In the genomic region with DNA sequence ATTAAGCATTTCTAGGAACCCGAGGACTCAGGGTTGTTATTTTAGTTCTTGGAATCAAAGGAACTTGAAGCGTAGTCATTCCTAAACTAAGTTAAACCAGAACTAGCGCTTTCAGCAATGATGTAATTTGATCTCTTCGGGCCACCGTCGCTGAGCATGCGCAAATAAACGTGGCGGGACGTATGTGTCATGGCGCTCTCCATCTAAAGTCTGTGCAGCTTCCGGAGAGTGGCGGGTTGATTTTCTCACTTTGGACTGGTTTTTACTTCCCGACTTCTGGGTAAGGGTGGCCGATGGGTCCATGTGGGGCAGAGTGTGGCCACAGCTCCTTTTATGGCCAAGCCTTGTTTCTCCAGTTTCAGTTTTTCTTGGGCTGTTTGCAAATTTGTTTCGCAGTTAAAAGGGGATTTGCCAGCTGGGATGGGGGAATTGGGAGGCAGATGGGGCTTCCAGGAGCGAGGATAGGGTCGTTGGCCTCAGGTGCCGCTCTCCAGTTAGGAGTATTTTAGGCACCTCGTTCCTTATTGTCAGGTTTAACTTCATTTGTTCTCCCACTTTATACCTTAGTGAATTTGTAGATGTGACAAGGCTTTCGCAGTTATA, we compare ENCODE assay signal across 8 cellular contexts. TPM values are rescaled to one million over a fixed set of nuclear protein-coding genes. Genes with fewer than 3 reads are reported as not detected.
DNase-seq lines count a peak whose midpoint lies in the region; ATAC-seq and TF ChIP-seq lines count a peak whose summit lies in the region.

A gene (plus strand): TSS at position 163 of the 603 bp plus-strand sequence. CDS start 11,894 bp downstream, outside the sequence.

- peaks cover 21% of the 10 kb centered on the region for H3K36me3 Mint-ChIP-seq in activated naive CD8-positive, alpha-beta T cell treated with anti-CD3 and anti-CD28 coated beads, Interleukin-2, amount 50 U/mL, for 24 hours (ENCODE audit: low read depth)
- peaks cover 5% of the 10 kb centered on the region for H3K36me3 Mint-ChIP-seq in type B pancreatic cell

- peak within 1 kb of the TSS; percentile 55 to 90 (median 74) for H3K27ac ChIP-seq in heart left ventricle

- peak within 1 kb of the TSS; percentile 89 for H3K4me3 ChIP-seq in GM12865 (ENCODE audit: low read depth, low read length)
- H3K4me3 ChIP-seq in heart left ventricle = peak within 1 kb of the TSS; percentile 53 to 84 (median 73)

- H3K4me3 Mint-ChIP-seq in activated naive CD8-positive, alpha-beta T cell treated with anti-CD3 and anti-CD28 coated beads, Interleukin-2, amount 50 U/mL, for 24 hours = peak within 1 kb of the TSS; percentile 98
- H3K4me3 Mint-ChIP-seq in type B pancreatic cell = peak within 1 kb of the TSS; percentile 99

- WGBS in heart left ventricle, 4 donors = 0 to 1% (median 1%) methylated on average over 21 of the region's 21 CpGs

- no peaks in the 10 kb centered on the region for H3K27me3 ChIP-seq in heart left ventricle

- H3K4me1 Mint-ChIP-seq in activated naive CD8-positive, alpha-beta T cell treated with anti-CD3 and anti-CD28 coated beads, Interleukin-2, amount 50 U/mL, for 24 hours = peaks cover 42% of the 10 kb centered on the region
- peaks cover 22% of the 10 kb centered on the region for H3K4me1 Mint-ChIP-seq in type B pancreatic cell (ENCODE audit: unreplicated experiment)

- H3K4me1 ChIP-seq in heart left ventricle = peaks cover 0 to 16% (median 6%) of the 10 kb centered on the region in 12 donors

- ATAC-seq in HG02763 (IDR thresholded peaks at IDR 0.05; ENCODE audit: unreplicated experiment) (peak; percentile 81), heart left ventricle (peak; percentile 68 to 97 (median 96))
- peak; percentile 83 for ATAC-seq in activated naive CD8-positive, alpha-beta T cell treated with anti-CD3 and anti-CD28 coated beads, Interleukin-2, amount 50 U/mL, for 24 hours

- H3K36me3 ChIP-seq in heart left ventricle = peaks cover 0 to 15% (median 5%) of the 10 kb centered on the region in 9 donors

- intact Hi-C loops in heart left ventricle (cut with DNase I) = loop anchor here in 4 of 10 donors (2.0 to 10.0 kb wide), 3 partner anchors 132 to 440 kb away; a partner anchor contains a TSS

- H3K9me3 Mint-ChIP-seq in activated naive CD8-positive, alpha-beta T cell treated with anti-CD3 and anti-CD28 coated beads, Interleukin-2, amount 50 U/mL, for 24 hours = no peaks in the 10 kb centered on the region
- no peaks in the 10 kb centered on the region for H3K9me3 Mint-ChIP-seq in type B pancreatic cell

- H3K27me3 Mint-ChIP-seq in activated naive CD8-positive, alpha-beta T cell treated with anti-CD3 and anti-CD28 coated beads, Interleukin-2, amount 50 U/mL, for 24 hours = peaks cover 3% of the 10 kb centered on the region
- H3K27me3 Mint-ChIP-seq in type B pancreatic cell = no peaks in the 10 kb centered on the region

- peak within 1 kb of the TSS; percentile 99 for H3K27ac Mint-ChIP-seq in activated naive CD8-positive, alpha-beta T cell treated with anti-CD3 and anti-CD28 coated beads, Interleukin-2, amount 50 U/mL, for 24 hours
- H3K27ac Mint-ChIP-seq in type B pancreatic cell = peak within 1 kb of the TSS; percentile 96

- TF ChIP-seq CTCF in GM12865 (IDR thresholded peaks at IDR 0.05; ENCODE audit: insufficient read depth, low read depth, low read length, missing control alignments) = no peak
- no peak for TF ChIP-seq CTCF in heart left ventricle (IDR thresholded peaks at IDR 0.05)
- TF ChIP-seq CTCF in type B pancreatic cell (conservative IDR thresholded peaks at IDR 0.05) = no peak

- DNase-seq in GM12865 (ENCODE audit: low read depth) (peak; percentile 97), NCI-H1417 treated with DMSO at 0.1 percent for 48 hours (lab: John Stamatoyannopoulos, UW) (peak; percentile 60), SW480 (ENCODE audit: low spot score) (peak; percentile 84), heart left ventricle (peak; percentile 88 to 93 (median 92)), pons (ENCODE audit: low spot score) (peak; percentile 91), type B pancreatic cell (ENCODE audit: extremely low spot score, unreplicated experiment) (peak; percentile 82)
- DNase-seq in activated naive CD8-positive, alpha-beta T cell treated with anti-CD3 and anti-CD28 coated beads, Interleukin-2, amount 50 U/mL, for 24 hours = peak; percentile 88

- TF ChIP-seq POLR2A in heart left ventricle (IDR thresholded peaks at IDR 0.05) = peak in 1 of 2 donors; percentile 30

- H3K9me3 ChIP-seq in heart left ventricle = no peaks in the 10 kb centered on the region

RNA-seq across cellular contexts. Expression of the gene that starts here (rescaled TPM):
- 10 to 100 TPM in 4 of 9 donors, 1 to 10 TPM in 5; 7.5 to 14.3 (median 9.9) TPM for total RNA-seq in heart left ventricle
- 1 to 10 TPM; 3.2 to 5.2 TPM for polyA plus RNA-seq in heart left ventricle
- 19.2 and 21.0 TPM in 2 replicates for total RNA-seq in type B pancreatic cell (ENCODE audit: low replicate concordance)

Comparison
In these comparisons a context has a peak if more than half of its experiments do, and no peak if none do; other contexts are left out.
1. Peak in every context shown above with its lines: DNase-seq, ATAC-seq, H3K4me3 ChIP-seq and H3K27ac ChIP-seq.